28 cellular contexts compared by ENCODE assay signal in genomic region chr22:26325641-26326040, GRCh38.
"Had no signal": no experiment of that assay in that cellular context is flagged by ENCODE, and none has a peak within 500 bp of the region (broad histone marks: within the 10 kb centered on the region; RNA-seq: fewer than 3 reads in every experiment).

No MANE protein-coding gene starts in this region.

- H3K4me3 ChIP-seq: dorsolateral prefrontal cortex, mucosa of descending colon, neural progenitor cell, suprapubic skin, vagina had no signal

- H3K4me3 Mint-ChIP-seq: activated naive CD4-positive, alpha-beta T cell treated with anti-CD3 and anti-CD28 coated beads, Interleukin-2, amount 10 ng/mL, durations not matched to agents 7 days and 5 days; activated naive CD8-positive, alpha-beta T cell treated with anti-CD3 and anti-CD28 coated beads, Interleukin-2, amount 50 U/mL, for 24 hours; brain; immature natural killer cell; naive B cell; neural progenitor cell; stimulated activated naive CD8-positive, alpha-beta T cell treated with anti-CD3 and anti-CD28 coated beads, Interleukin-15, amount 100 ng/mL, for 72 hours had no signal

- H3K9ac ChIP-seq: neural progenitor cell had no signal

- H3K4me1 ChIP-seq: neural progenitor cell, suprapubic skin, vagina had no signal

- H3K9me3 ChIP-seq: mucosa of descending colon, suprapubic skin, vagina had no signal

- DNase-seq: activated CD4-positive, alpha-beta T cell treated with anti-CD3 and anti-CD28 coated beads, Interleukin-2, amount 50 U/mL, for 1 hour; activated CD4-positive, CD25-positive, alpha-beta regulatory T cell treated with anti-CD3 and anti-CD28 coated beads, Interleukin-2, amount 50 U/mL, for 72 hours; activated CD8-positive, alpha-beta memory T cell treated with anti-CD3 and anti-CD28 coated beads for 24 hours; activated CD8-positive, alpha-beta memory T cell treated with anti-CD3 and anti-CD28 coated beads, Interleukin-2, amount 50 U/mL, for 48 hours; activated effector memory CD4-positive, alpha-beta T cell treated with Interleukin-2 at 50 U/mL for 16 hours; activated naive CD4-positive, alpha-beta T cell treated with anti-CD3 and anti-CD28 coated beads, Interleukin-2, amount 10 ng/mL, durations not matched to agents 7 days and 5 days; activated naive CD8-positive, alpha-beta T cell treated with anti-CD3 and anti-CD28 coated beads, Interleukin-2, amount 50 U/mL, for 24 hours; activated T-cell treated with anti-CD3 and anti-CD28 coated beads, Interleukin-2, amount 50 U/mL, for 48 hours; anterior cingulate cortex; caudate nucleus; dorsolateral prefrontal cortex; immature natural killer cell; kidney glomerular epithelial cell; left ventricle myocardium superior; mesenchymal stem cell; mucosa of descending colon; naive B cell; right cardiac atrium; small intestine; stimulated activated CD4-positive, alpha-beta T cell treated with anti-CD3 and anti-CD28 coated beads, Interleukin-15, amount 100 ng/mL, for 24 hours; stimulated activated CD4-positive, alpha-beta T cell treated with anti-CD3 and anti-CD28 coated beads, Interleukin-2, amount 100 ng/mL, for 48 hours; stimulated activated naive CD8-positive, alpha-beta T cell treated with anti-CD3 and anti-CD28 coated beads, Interleukin-15, amount 100 ng/mL, for 72 hours; trophoblast cell had no signal

- H3K36me3 ChIP-seq: neural progenitor cell, suprapubic skin, vagina had no signal

- H3K27ac Mint-ChIP-seq: activated naive CD4-positive, alpha-beta T cell treated with anti-CD3 and anti-CD28 coated beads, Interleukin-2, amount 10 ng/mL, durations not matched to agents 7 days and 5 days; activated naive CD8-positive, alpha-beta T cell treated with anti-CD3 and anti-CD28 coated beads, Interleukin-2, amount 50 U/mL, for 24 hours; immature natural killer cell; naive B cell; neural progenitor cell had no signal

- H3K4me1 Mint-ChIP-seq: activated naive CD4-positive, alpha-beta T cell treated with anti-CD3 and anti-CD28 coated beads, Interleukin-2, amount 10 ng/mL, durations not matched to agents 7 days and 5 days; activated naive CD8-positive, alpha-beta T cell treated with anti-CD3 and anti-CD28 coated beads, Interleukin-2, amount 50 U/mL, for 24 hours; immature natural killer cell; naive B cell; neural progenitor cell; stimulated activated naive CD8-positive, alpha-beta T cell treated with anti-CD3 and anti-CD28 coated beads, Interleukin-15, amount 100 ng/mL, for 72 hours had no signal

- H2AFZ ChIP-seq: neural progenitor cell had no signal

- H3K9me3 Mint-ChIP-seq: activated naive CD4-positive, alpha-beta T cell treated with anti-CD3 and anti-CD28 coated beads, Interleukin-2, amount 10 ng/mL, durations not matched to agents 7 days and 5 days; activated naive CD8-positive, alpha-beta T cell treated with anti-CD3 and anti-CD28 coated beads, Interleukin-2, amount 50 U/mL, for 24 hours; brain; naive B cell; neural progenitor cell; stimulated activated naive CD8-positive, alpha-beta T cell treated with anti-CD3 and anti-CD28 coated beads, Interleukin-15, amount 100 ng/mL, for 72 hours had no signal

- H3K27ac ChIP-seq: dorsolateral prefrontal cortex, neural progenitor cell, suprapubic skin, vagina, VCaP had no signal

- H3K27me3 ChIP-seq: vagina had no signal

- H3K36me3 Mint-ChIP-seq: activated naive CD4-positive, alpha-beta T cell treated with anti-CD3 and anti-CD28 coated beads, Interleukin-2, amount 10 ng/mL, durations not matched to agents 7 days and 5 days; immature natural killer cell; naive B cell; neural progenitor cell had no signal

- H3K4me2 ChIP-seq: neural progenitor cell had no signal
